In the genomic region with DNA sequence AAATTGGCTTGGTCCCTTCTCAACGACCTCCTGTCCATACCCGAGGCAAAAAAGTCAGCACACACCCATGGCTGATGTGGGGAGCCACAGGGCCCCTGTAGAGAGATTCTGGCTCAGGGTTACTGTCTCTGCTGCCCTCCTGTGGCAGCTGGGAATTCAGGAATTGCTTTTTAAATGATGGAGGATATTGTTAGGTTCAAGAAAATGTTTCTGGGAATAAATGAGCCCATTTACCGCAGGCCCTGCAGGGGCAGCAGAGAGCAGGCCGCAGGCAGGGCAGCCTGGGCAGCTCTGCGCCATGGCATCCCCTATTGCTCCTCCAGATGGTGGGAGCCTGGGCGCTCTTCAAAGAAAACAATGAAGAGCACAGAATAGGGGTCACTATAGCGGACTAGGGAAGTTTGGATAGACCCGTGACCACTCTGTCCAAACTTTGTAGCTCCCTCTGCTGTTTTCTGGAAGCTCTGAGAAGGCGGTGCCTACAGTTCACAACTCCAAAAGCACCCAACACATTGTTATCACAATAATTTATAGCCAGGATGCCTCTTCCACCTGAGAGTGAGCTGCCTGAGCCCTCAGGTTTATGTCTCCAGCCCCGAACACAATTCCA, we compare ENCODE assay signal across 8 cellular contexts.
DNase-seq lines count a peak whose midpoint lies in the region; ATAC-seq, FAIRE-seq and TF ChIP-seq lines count a peak whose summit lies in the region.

No MANE protein-coding gene starts in this region.

- no peak overlapping the region for H3K27ac Mint-ChIP-seq in CD14-positive monocyte
- H3K27ac Mint-ChIP-seq in effector memory CD8-positive, alpha-beta T cell: no peak overlapping the region

- intact Hi-C loops in CD14-positive monocyte (cut with micrococcal nuclease): no loop called here
- intact Hi-C loops in PC-9 (cut with micrococcal nuclease; ENCODE audit: unreplicated experiment): no loop called here

- no peak overlapping the region for H2AFZ ChIP-seq in PC-9

- H3K79me2 ChIP-seq in PC-9 (ENCODE audit: low read depth): no peaks in the 10 kb centered on the region

- no peaks in the 10 kb centered on the region for H3K27me3 ChIP-seq in PC-9 (ENCODE audit: insufficient read depth, low read depth)

- no peaks in the 10 kb centered on the region for H4K20me1 ChIP-seq in PC-9 (ENCODE audit: insufficient read depth)

- BruUV-seq in PC-9 (replicated peaks; lab: Mats Ljungman, UMichigan): no TSS peak

- CTCF ChIA-PET in PC-9 (lab: Charles Lee): interaction anchor here (0.6 kb wide), 1 partner anchor 22 kb away, joined by 5 read pairs; no protein-coding TSS in a partner anchor

- no peaks in the 10 kb centered on the region for H3K9me2 ChIP-seq in PC-9 (ENCODE audit: insufficient read depth)

- H3K9me3 ChIP-seq in PC-9 (ENCODE audit: insufficient read depth, low read depth): peaks cover 4% of the 10 kb centered on the region; the same call in 1 of the 2 replicates

- DNase-seq in CD14-positive monocyte (ENCODE audit: low spot score) (no peak), H4 (ENCODE audit: low spot score) (peak; percentile 57), PC-9 (peak in 1 of 2 experiments; percentile 13), fibroblast of gingiva (ENCODE audit: low read depth) (peak; percentile 14), urothelium cell line (ENCODE audit: low spot score) (peak; percentile 81)
- no peak for DNase-seq in activated naive CD4-positive, alpha-beta T cell (lab: John Stamatoyannopoulos, UW)
- no peak for DNase-seq in effector memory CD8-positive, alpha-beta T cell

- H3K4me1 Mint-ChIP-seq in CD14-positive monocyte: no peaks in the 10 kb centered on the region
- H3K4me1 Mint-ChIP-seq in effector memory CD8-positive, alpha-beta T cell (ENCODE audit: low read depth in 2 of 2): no peaks in the 10 kb centered on the region

- no peaks in the 10 kb centered on the region for H3K36me3 ChIP-seq in PC-9 (ENCODE audit: low read depth)

- peak; percentile 62 for FAIRE-seq in urothelium cell line (lab: Jason Lieb, UNC)

- H3K4me1 ChIP-seq in PC-9 (replicated peaks; ENCODE audit: insufficient read depth): no peaks in the 10 kb centered on the region

- no peak overlapping the region for H3K4me2 ChIP-seq in PC-9

- no peak for ATAC-seq in HG03135 (IDR thresholded peaks at IDR 0.05; ENCODE audit: unreplicated experiment)
- no peak for ATAC-seq in effector memory CD8-positive, alpha-beta T cell (replicated peaks)

- peaks cover 6 to 21% (median 11%) of the 10 kb centered on the region in 7 donors for H3K9me3 Mint-ChIP-seq in CD14-positive monocyte
- peaks cover 0 to 2% of the 10 kb centered on the region in 2 donors for H3K9me3 Mint-ChIP-seq in effector memory CD8-positive, alpha-beta T cell

- H3K4me3 ChIP-seq in PC-9: no peak overlapping the region

- TF ChIP-seq CTCF in CD14-positive monocyte (IDR thresholded peaks at IDR 0.05) (peak; percentile 52), PC-9 (conservative IDR thresholded peaks at IDR 0.05) (peak; percentile 71)

- POLR2A ChIA-PET in PC-9 (lab: Charles Lee; ENCODE audit: unreplicated experiment): no interaction called here

- H3K27ac ChIP-seq in PC-9: no peak overlapping the region

- H3K4me3 Mint-ChIP-seq in CD14-positive monocyte: no peak overlapping the region
- H3K4me3 Mint-ChIP-seq in effector memory CD8-positive, alpha-beta T cell: no peak overlapping the region

- peaks cover 23 to 53% of the 10 kb centered on the region in 2 donors for H3K36me3 Mint-ChIP-seq in CD14-positive monocyte
- H3K36me3 Mint-ChIP-seq in effector memory CD8-positive, alpha-beta T cell (ENCODE audit: insufficient read depth): no peaks in the 10 kb centered on the region

- no peaks in the 10 kb centered on the region for H3F3A ChIP-seq in PC-9 (ENCODE audit: insufficient read depth, low read depth)

- H3K27me3 Mint-ChIP-seq in CD14-positive monocyte (ENCODE audit: low read depth in 3 of 3): peaks cover 0 to 3% (median 0%) of the 10 kb centered on the region in 3 donors
- no peaks in the 10 kb centered on the region for H3K27me3 Mint-ChIP-seq in effector memory CD8-positive, alpha-beta T cell

Comparison
In these comparisons a context has a peak if more than half of its experiments do, and no peak if none do; other contexts are left out.
1. DNase-seq: peak in H4 (single experiment), fibroblast of gingiva (single experiment) and urothelium cell line (single experiment); none in CD14-positive monocyte (single experiment), activated naive CD4-positive, alpha-beta T cell (0 of 4) and effector memory CD8-positive, alpha-beta T cell (0 of 3).